23 cellular contexts compared by ENCODE assay signal in genomic region chr2:84796798-84797197, GRCh38.
"Had no signal": no experiment of that assay in that cellular context is flagged by ENCODE, and none has a peak within 500 bp of the region (broad histone marks: within the 10 kb centered on the region; RNA-seq: fewer than 3 reads in every experiment).

No MANE protein-coding gene starts in this region.

- H3K9me3 ChIP-seq: right lobe of liver, thoracic aorta, upper lobe of left lung had no signal

- H3K9ac ChIP-seq: neural progenitor cell, parathyroid adenoma had no signal

- H3K36me3 ChIP-seq: left lung, neural progenitor cell, right lobe of liver, stomach, thoracic aorta, tibial nerve, upper lobe of left lung had no signal

- H3K4me2 ChIP-seq: neural progenitor cell had no signal

- H3K79me2 ChIP-seq: parathyroid adenoma had no signal

- H3K27me3 ChIP-seq: left lung, neural progenitor cell, right lobe of liver, stomach, tibial nerve, upper lobe of left lung had no signal

- H2AFZ ChIP-seq: neural progenitor cell, parathyroid adenoma had no signal

- H3K27ac ChIP-seq: left lung, neural progenitor cell, parathyroid adenoma, right lobe of liver, stomach, thoracic aorta, tibial nerve, upper lobe of left lung had no signal

- DNase-seq: cerebellar nuclear complex; effector memory CD8-positive, alpha-beta T cell; kidney; left lung; mesenchymal stem cell; midbrain; naive thymus-derived CD4-positive, alpha-beta T cell; right lobe of liver; small intestine; stimulated activated CD4-positive, alpha-beta T cell treated with anti-CD3 and anti-CD28 coated beads, Interleukin-15, amount 100 ng/mL, for 24 hours; stimulated activated CD4-positive, alpha-beta T cell treated with anti-CD3 and anti-CD28 coated beads, Interleukin-4, amount 100 ng/mL, for 1 hour; stimulated activated CD8-positive, alpha-beta memory T cell treated with anti-CD3 and anti-CD28 coated beads, Interleukin-4, amount 100 ng/mL, for 48 hours; stimulated activated naive CD4-positive, alpha-beta T cell treated with Interleukin-2 at 50 U/mL for 16 hours; stomach; upper lobe of left lung had no signal

- H3K4me3 ChIP-seq: left lung, neural progenitor cell, right lobe of liver, stomach, thoracic aorta, tibial nerve, upper lobe of left lung had no signal

- H3K4me1 ChIP-seq: left lung, neural progenitor cell, parathyroid adenoma, right lobe of liver, stomach, tibial nerve, upper lobe of left lung had no signal

- FAIRE-seq: colon, endometrium, frontal cortex, kidney, small intestine, urothelium cell line had no signal

- ATAC-seq: effector memory CD8-positive, alpha-beta T cell; left lung; naive thymus-derived CD4-positive, alpha-beta T cell; right lobe of liver had no signal
